ENCODE assay signal across 23 cellular contexts in genomic region chr3:66538390-66538789, GRCh38. TPM values are rescaled to one million over a fixed set of nuclear protein-coding genes. Genes with fewer than 3 reads are reported as not detected.
DNase-seq lines count a peak whose midpoint lies in the region; ATAC-seq, FAIRE-seq and TF ChIP-seq lines count a peak whose summit lies in the region.
"Had no signal": no experiment of that assay in that cellular context is flagged by ENCODE, and none has a peak within 500 bp of the region (broad histone marks: within the 10 kb centered on the region; RNA-seq: fewer than 3 reads in every experiment).

No MANE protein-coding gene starts in this region.

- H3K36me3 ChIP-seq in Karpas-422 (ENCODE audit: insufficient read depth, low read length): no peaks in the 10 kb centered on the region
- H3K36me3 ChIP-seq: BLaER1 treated with 17β-estradiol and CSF1 and Interleukin-3, amounts not matched to agents 10 nM and 100 nM; HAP-1 had no signal

- TF ChIP-seq CTCF in D721Med (IDR thresholded peaks at IDR 0.05; ENCODE audit: insufficient read depth, missing control alignments): no peak

- no peaks in the 10 kb centered on the region for H4K20me1 ChIP-seq in Karpas-422 (ENCODE audit: insufficient read depth, low read depth, low read length)
- H4K20me1 ChIP-seq: BLaER1 treated with 17β-estradiol and CSF1 and Interleukin-3, amounts not matched to agents 10 nM and 100 nM had no signal

- no peaks in the 10 kb centered on the region for H3K27me3 ChIP-seq in Karpas-422 (ENCODE audit: low read length)
- H3K27me3 ChIP-seq: BLaER1 treated with 17β-estradiol and CSF1 and Interleukin-3, amounts not matched to agents 10 nM and 100 nM had no signal

- no peak for ATAC-seq in HG02798 (IDR thresholded peaks at IDR 0.05; ENCODE audit: poor library complexity, unreplicated experiment)
- no peak for ATAC-seq in activated CD4-positive, CD25-positive, alpha-beta regulatory T cell treated with anti-CD3 and anti-CD28 coated beads, Interleukin-2, amount 50 U/mL, for 24 hours
- ATAC-seq: PC-3, SK-N-SH treated with all-trans-retinoic acid at 6 μM for 48 hours had no signal

- H3K9me3 ChIP-seq in Karpas-422 (ENCODE audit: low read length): no peaks in the 10 kb centered on the region
- H3K9me3 ChIP-seq: HAP-1 had no signal

- H3K27ac ChIP-seq in Karpas-422 (ENCODE audit: low read length): peak overlapping the region; percentile 77
- H3K27ac ChIP-seq in caudate nucleus (ENCODE audit: low read depth, low read length): peak overlapping the region; percentile 2
- H3K27ac ChIP-seq: BLaER1 treated with 17β-estradiol and CSF1 and Interleukin-3, amounts not matched to agents 10 nM and 100 nM; GM23248; HL-60; KMS-11 had no signal

- no peak overlapping the region for H3K4me2 ChIP-seq in Karpas-422 (ENCODE audit: low read depth, low read length, poor library complexity, severe bottlenecking)
- H3K4me2 ChIP-seq: BLaER1 treated with 17β-estradiol and CSF1 and Interleukin-3, amounts not matched to agents 10 nM and 100 nM; KMS-11 had no signal

- FAIRE-seq in D721Med (lab: Jason Lieb, UNC): no peak
- FAIRE-seq: GM18507 had no signal

- peak overlapping the region; percentile 3; the same call in 1 of the 2 replicates for H3K9ac ChIP-seq in Karpas-422 (ENCODE audit: low read length)
- H3K9ac ChIP-seq: BLaER1 treated with 17β-estradiol and CSF1 and Interleukin-3, amounts not matched to agents 10 nM and 100 nM; GM23248; KMS-11 had no signal

- peak overlapping the region; percentile 60 for H2AFZ ChIP-seq in Karpas-422 (ENCODE audit: low read length)
- H2AFZ ChIP-seq: GM23248 had no signal

- H3K4me1 ChIP-seq in Karpas-422 (ENCODE audit: low read length): peaks cover 51% of the 10 kb centered on the region
- H3K4me1 ChIP-seq: HAP-1 had no signal

- DNase-seq in Karpas-422 (no peak), caudate nucleus (lab: John Stamatoyannopoulos, UW) (no peak), midbrain (lab: John Stamatoyannopoulos, UW) (peak; percentile 20), retina (peak; percentile 53), D721Med (ENCODE audit: insufficient read length, low spot score) (no peak)
- no peak for DNase-seq in stimulated activated CD4-positive, alpha-beta T cell treated with anti-CD3 and anti-CD28 coated beads, Interleukin-12 subunit alpha, Interleukin-12 subunit beta, amount 100 ng/mL, for 4 hours
- DNase-seq: CD4-positive, alpha-beta T cell; DMS53; GM23248; NCI-H1092; NCI-H1417 treated with DMSO at 0.1 percent for 48 hours; NCI-H187; NCI-H524 treated with DMSO at 0.1 percent for 48 hours; NCI-H774; PC-3 had no signal

- no peaks in the 10 kb centered on the region for H3K9me2 ChIP-seq in Karpas-422 (replicated peaks; ENCODE audit: insufficient read depth, low read length)

- H3K79me2 ChIP-seq in Karpas-422 (ENCODE audit: low read length): no peaks in the 10 kb centered on the region

- no peak overlapping the region for H3K4me3 ChIP-seq in Karpas-422 (ENCODE audit: low read length)
- H3K4me3 ChIP-seq: BLaER1 treated with 17β-estradiol and CSF1 and Interleukin-3, amounts not matched to agents 10 nM and 100 nM; GM23248; HAP-1 had no signal

RNA-seq across cellular contexts. Expression of gene LRIG1, which starts 37.6 kb away (rescaled TPM):
- 52.4 and 75.4 TPM in 2 replicates for total RNA-seq in Karpas-422 (2014; rRNA removed; shearing (Covaris generic); ENCODE audit: low replicate concordance)

Comparison
In these comparisons a context has a peak if more than half of its experiments do, and no peak if none do; other contexts are left out.
1. DNase-seq: peak in midbrain (single experiment) and retina (single experiment); none in Karpas-422 (single experiment), caudate nucleus (0 of 61), D721Med (single experiment) and stimulated activated CD4-positive, alpha-beta T cell treated with anti-CD3 and anti-CD28 coated beads, Interleukin-12 subunit alpha, Interleukin-12 subunit beta, amount 100 ng/mL, for 4 hours (single experiment).